Comparison of ENCODE assay signal across 26 cellular contexts in genomic region chr6:110239516-110240265, GRCh38.
"Had no signal": no experiment of that assay in that cellular context is flagged by ENCODE, and none has a peak within 500 bp of the region (broad histone marks: within the 10 kb centered on the region; RNA-seq: fewer than 3 reads in every experiment).

No MANE protein-coding gene starts in this region.

- H3K27ac Mint-ChIP-seq: mesothelial cell of epicardium; naive B cell; natural killer cell; nephron progenitor cell; stimulated activated naive B cell treated with anti-CD40 and anti-IgM and Interleukin-4, amounts not matched to agents 10 μg/mL and 1 μg/mL and 100 μg/mL, for 72 hours had no signal

- H3K27me3 ChIP-seq: hepatocyte, stomach, testis, thyroid gland, transverse colon, upper lobe of left lung, vagina had no signal

- H3K9ac ChIP-seq: parathyroid adenoma had no signal

- ATAC-seq: natural killer cell; right cardiac atrium; sciatic nerve; stimulated activated naive B cell treated with anti-CD40 and anti-IgM and Interleukin-4, amounts not matched to agents 10 μg/mL and 1 μg/mL and 100 μg/mL, for 72 hours; stimulated activated naive CD8-positive, alpha-beta T cell treated with anti-CD3 and anti-CD28 coated beads, Interleukin-15, Interleukin-2, amounts not matched to agents 100 U/mL and 50 U/mL, for 24 hours had no signal

- H3K4me3 ChIP-seq: hepatocyte, left ventricle myocardium inferior, lung, skin epidermis, stomach, testis, thyroid gland, transverse colon, upper lobe of left lung, vagina had no signal

- H2AFZ ChIP-seq: hepatocyte, parathyroid adenoma had no signal

- H3K9me3 ChIP-seq: left ventricle myocardium inferior, stomach, testis, thyroid gland, transverse colon, upper lobe of left lung, vagina had no signal

- DNase-seq: islet precursor cell; left ventricle myocardium inferior; mesendoderm; naive B cell; natural killer cell; nephron progenitor cell; nucleus accumbens; right cardiac atrium; stimulated activated CD4-positive, alpha-beta T cell treated with anti-CD3 and anti-CD28 coated beads, Interleukin-12 subunit alpha, Interleukin-12 subunit beta, amount 100 ng/mL, for 4 hours; stimulated activated CD4-positive, alpha-beta T cell treated with anti-CD3 and anti-CD28 coated beads, Interleukin-15, amount 100 ng/mL, for 24 hours; stimulated activated CD4-positive, alpha-beta T cell treated with anti-CD3 and anti-CD28 coated beads, Interleukin-2, amount 100 ng/mL, for 24 hours; stimulated activated CD4-positive, alpha-beta T cell treated with anti-CD3 and anti-CD28 coated beads, Interleukin-4, amount 100 ng/mL, for 1 hour; stimulated activated naive B cell treated with anti-CD40 and anti-IgM and Interleukin-4, amounts not matched to agents 10 μg/mL and 1 μg/mL and 100 μg/mL, for 72 hours; stimulated activated naive CD8-positive, alpha-beta T cell treated with anti-CD3 and anti-CD28 coated beads, Interleukin-15, Interleukin-2, amounts not matched to agents 100 U/mL and 50 U/mL, for 24 hours; stomach; testis; thyroid gland; transverse colon; upper lobe of left lung had no signal

- H3K4me2 ChIP-seq: hepatocyte had no signal

- H3K79me2 ChIP-seq: hepatocyte, parathyroid adenoma had no signal

- H3K27me3 Mint-ChIP-seq: naive B cell; stimulated activated naive B cell treated with anti-CD40 and anti-IgM and Interleukin-4, amounts not matched to agents 10 μg/mL and 1 μg/mL and 100 μg/mL, for 72 hours had no signal

- H3K36me3 ChIP-seq: thyroid gland, transverse colon, vagina had no signal

- H3K4me1 ChIP-seq: left ventricle myocardium inferior, parathyroid adenoma, stomach, testis, thyroid gland, transverse colon, upper lobe of left lung, vagina had no signal

- H3K9me3 Mint-ChIP-seq: natural killer cell had no signal

- H3K36me3 Mint-ChIP-seq: natural killer cell had no signal

- H3K27ac ChIP-seq: hepatocyte, left ventricle myocardium inferior, parathyroid adenoma, skin epidermis, stomach, testis, thyroid gland, transverse colon, upper lobe of left lung, vagina had no signal

- H3K4me3 Mint-ChIP-seq: mesothelial cell of epicardium; naive B cell; natural killer cell; nephron progenitor cell; stimulated activated naive B cell treated with anti-CD40 and anti-IgM and Interleukin-4, amounts not matched to agents 10 μg/mL and 1 μg/mL and 100 μg/mL, for 72 hours had no signal

- H3K4me1 Mint-ChIP-seq: mesothelial cell of epicardium, nephron progenitor cell had no signal
